Comparison of ENCODE assay signal across 1 cellular context in genomic region chr7:155800741-155801267, GRCh38.
TF ChIP-seq lines count a peak whose summit lies in the region.

No MANE protein-coding gene starts in this region.

TF ChIP-seq in HepG2, 621 proteins besides CTCF, POLR2A, EP300 and RAD21 (continued from another document and continues in another):
- TF ChIP-seq STAT6 (CRISPR knock-in tag; IDR thresholded peaks at IDR 0.05; ENCODE audit: borderline replicate concordance) = no peak
- TF ChIP-seq ZBTB1 (CRISPR knock-in tag; IDR thresholded peaks at IDR 0.05; ENCODE audit: borderline replicate concordance) = no peak
- TF ChIP-seq ZNF713 (CRISPR knock-in tag; IDR thresholded peaks at IDR 0.05) = no peak
- no peak; the same call in 1 of the 2 replicates for TF ChIP-seq DMAP1 (CRISPR knock-in tag; IDR thresholded peaks at IDR 0.05)
- TF ChIP-seq FOXP1 (IDR thresholded peaks at IDR 0.05) = no peak
- TF ChIP-seq FOXP1 (CRISPR knock-in tag; IDR thresholded peaks at IDR 0.05) = no peak
- no peak for TF ChIP-seq ZNF570 (CRISPR knock-in tag; IDR thresholded peaks at IDR 0.05; ENCODE audit: borderline replicate concordance)
- TF ChIP-seq HDAC2 (CRISPR knock-in tag; IDR thresholded peaks at IDR 0.05) = no peak
- TF ChIP-seq ZUFSP (CRISPR knock-in tag; IDR thresholded peaks at IDR 0.05; ENCODE audit: borderline replicate concordance) = no peak
- TF ChIP-seq NFKB2 (CRISPR knock-in tag; IDR thresholded peaks at IDR 0.05; ENCODE audit: borderline replicate concordance) = peak; percentile 51; the same call in 1 of the 2 replicates
- no peak for TF ChIP-seq SIX1 (CRISPR knock-in tag; IDR thresholded peaks at IDR 0.05; ENCODE audit: borderline replicate concordance)
- no peak for TF ChIP-seq ESRRA (CRISPR knock-in tag; IDR thresholded peaks at IDR 0.05; ENCODE audit: low read depth)
- no peak for TF ChIP-seq ZSCAN31 (CRISPR knock-in tag; IDR thresholded peaks at IDR 0.05; ENCODE audit: low read depth)
- peak; percentile 54; the same call in 1 of the 2 replicates for TF ChIP-seq ZNF280B (CRISPR knock-in tag; IDR thresholded peaks at IDR 0.05; ENCODE audit: borderline replicate concordance)
- TF ChIP-seq DNMT1 (CRISPR knock-in tag; IDR thresholded peaks at IDR 0.05) = no peak
- no peak; the same call in 1 of the 2 replicates for TF ChIP-seq ZNF451 (CRISPR knock-in tag; IDR thresholded peaks at IDR 0.05)
- peak; percentile 46; the same call in 1 of the 2 replicates for TF ChIP-seq SMAD1 (CRISPR knock-in tag; IDR thresholded peaks at IDR 0.05; ENCODE audit: borderline replicate concordance, low read depth)
- no peak for TF ChIP-seq RNF219 (CRISPR knock-in tag; IDR thresholded peaks at IDR 0.05)
- no peak for TF ChIP-seq ZNF784 (CRISPR knock-in tag; IDR thresholded peaks at IDR 0.05; ENCODE audit: borderline replicate concordance)
- no peak for TF ChIP-seq NR2F1 (CRISPR knock-in tag; IDR thresholded peaks at IDR 0.05)
- TF ChIP-seq ZXDC (CRISPR knock-in tag; IDR thresholded peaks at IDR 0.05) = no peak
- TF ChIP-seq ATF7 (IDR thresholded peaks at IDR 0.05) = no peak
- TF ChIP-seq ATF7 (CRISPR knock-in tag; IDR thresholded peaks at IDR 0.05) = peak; percentile 27; the same call in 1 of the 2 replicates
- TF ChIP-seq EEA1 (CRISPR knock-in tag; IDR thresholded peaks at IDR 0.05; ENCODE audit: borderline replicate concordance) = no peak
- TF ChIP-seq MBD4 (IDR thresholded peaks at IDR 0.05; ENCODE audit: borderline replicate concordance, low read length) = no peak
- TF ChIP-seq PRDM4 (CRISPR knock-in tag; IDR thresholded peaks at IDR 0.05; ENCODE audit: borderline replicate concordance) = no peak
- no peak for TF ChIP-seq HES4 (CRISPR knock-in tag; IDR thresholded peaks at IDR 0.05; ENCODE audit: borderline replicate concordance)
- no peak for TF ChIP-seq THYN1 (CRISPR knock-in tag; IDR thresholded peaks at IDR 0.05; ENCODE audit: borderline replicate concordance, low read depth)
- no peak for TF ChIP-seq ATF6 (CRISPR knock-in tag; conservative IDR thresholded peaks at IDR 0.05)
- no peak for TF ChIP-seq ZNF883 (CRISPR knock-in tag; IDR thresholded peaks at IDR 0.05; ENCODE audit: not compliant biosample characterization)
- no peak for TF ChIP-seq ZNF280D (CRISPR knock-in tag; IDR thresholded peaks at IDR 0.05)
- no peak for TF ChIP-seq HMG20B (CRISPR knock-in tag; conservative IDR thresholded peaks at IDR 0.05)
- no peak for TF ChIP-seq FOXJ3 (CRISPR knock-in tag; IDR thresholded peaks at IDR 0.05; ENCODE audit: borderline replicate concordance)
- TF ChIP-seq PHB2 (IDR thresholded peaks at IDR 0.05; ENCODE audit: partially characterized antibody) = no peak
- no peak for TF ChIP-seq CC2D1A (CRISPR knock-in tag; IDR thresholded peaks at IDR 0.05)
- TF ChIP-seq ZNF878 (CRISPR knock-in tag; IDR thresholded peaks at IDR 0.05) = no peak
- TF ChIP-seq CBX5 (CRISPR knock-in tag; IDR thresholded peaks at IDR 0.05; ENCODE audit: borderline replicate concordance) = peak; percentile 65; the same call in 1 of the 2 replicates
- no peak for TF ChIP-seq POLR2AphosphoS2 (IDR thresholded peaks at IDR 0.05; ENCODE audit: low read depth, low read length)
- no peak; the same call in 1 of the 2 replicates for TF ChIP-seq EHMT2 (IDR thresholded peaks at IDR 0.05; ENCODE audit: borderline replicate concordance, low read depth, low read length)
- TF ChIP-seq SOX5 (CRISPR knock-in tag; IDR thresholded peaks at IDR 0.05; ENCODE audit: borderline replicate concordance) = peak; percentile 38; the same call in 1 of the 2 replicates
- TF ChIP-seq CEBPG (CRISPR knock-in tag; IDR thresholded peaks at IDR 0.05) = no peak
- peak; percentile 56; the same call in 1 of the 2 replicates for TF ChIP-seq ZNF782 (CRISPR knock-in tag; IDR thresholded peaks at IDR 0.05; ENCODE audit: borderline replicate concordance)
- TF ChIP-seq MED1 (CRISPR knock-in tag; IDR thresholded peaks at IDR 0.05) = peak; percentile 51
- no peak for TF ChIP-seq ZNF652 (CRISPR knock-in tag; IDR thresholded peaks at IDR 0.05; ENCODE audit: borderline replicate concordance, low read depth)
